27 cellular contexts compared by ENCODE assay signal in genomic region chr15:56879502-56879901, GRCh38.
"Had no signal": no experiment of that assay in that cellular context is flagged by ENCODE, and none has a peak within 500 bp of the region (broad histone marks: within the 10 kb centered on the region; RNA-seq: fewer than 3 reads in every experiment).

No MANE protein-coding gene starts in this region.

- H3K36me3 ChIP-seq: left lung, lower lobe of right lung, neural progenitor cell, ovary, prostate gland, sigmoid colon, spleen, suprapubic skin, thoracic aorta, tibial artery, upper lobe of right lung had no signal

- H3K4me3 Mint-ChIP-seq: naive B cell; natural killer cell; nephron progenitor cell; neural progenitor cell; stimulated activated effector memory CD8-positive, alpha-beta T cell treated with anti-CD3 and anti-CD28 coated beads, Interleukin-12 subunit alpha, Interleukin-12 subunit beta, amount 100 ng/mL, for 72 hours; stimulated activated naive CD8-positive, alpha-beta T cell treated with anti-CD3 and anti-CD28 coated beads, Interleukin-15, Interleukin-2, amounts not matched to agents 100 ng/mL and 50 ng/mL, for 24 hours had no signal

- ATAC-seq: left cardiac atrium; left lung; lower lobe of right lung; natural killer cell; right cardiac atrium; stimulated activated effector memory CD8-positive, alpha-beta T cell treated with anti-CD3 and anti-CD28 coated beads, Interleukin-12 subunit alpha, Interleukin-12 subunit beta, amount 100 ng/mL, for 72 hours; upper lobe of right lung had no signal

- H3K27ac Mint-ChIP-seq: natural killer cell; nephron progenitor cell; neural progenitor cell; stimulated activated effector memory CD8-positive, alpha-beta T cell treated with anti-CD3 and anti-CD28 coated beads, Interleukin-12 subunit alpha, Interleukin-12 subunit beta, amount 100 ng/mL, for 72 hours; stimulated activated naive CD8-positive, alpha-beta T cell treated with anti-CD3 and anti-CD28 coated beads, Interleukin-15, Interleukin-2, amounts not matched to agents 100 ng/mL and 50 ng/mL, for 24 hours had no signal

- H3K36me3 Mint-ChIP-seq: naive B cell; natural killer cell; neural progenitor cell; stimulated activated effector memory CD8-positive, alpha-beta T cell treated with anti-CD3 and anti-CD28 coated beads, Interleukin-12 subunit alpha, Interleukin-12 subunit beta, amount 100 ng/mL, for 72 hours had no signal

- H3K27me3 Mint-ChIP-seq: naive B cell; stimulated activated naive CD8-positive, alpha-beta T cell treated with anti-CD3 and anti-CD28 coated beads, Interleukin-15, Interleukin-2, amounts not matched to agents 100 ng/mL and 50 ng/mL, for 24 hours had no signal

- H3K27me3 ChIP-seq: left lung, neural progenitor cell, ovary, sigmoid colon, spleen, suprapubic skin, tibial artery, upper lobe of right lung had no signal

- H3K4me1 ChIP-seq: lower lobe of right lung, neural progenitor cell, prostate gland, sigmoid colon, suprapubic skin, tibial artery, upper lobe of right lung had no signal

- H3K4me3 ChIP-seq: left lung, lower lobe of right lung, neural progenitor cell, ovary, prostate gland, sigmoid colon, spleen, suprapubic skin, thoracic aorta, tibial artery, upper lobe of right lung had no signal

- H3K9me3 Mint-ChIP-seq: natural killer cell; nephron progenitor cell; neural progenitor cell; stimulated activated effector memory CD8-positive, alpha-beta T cell treated with anti-CD3 and anti-CD28 coated beads, Interleukin-12 subunit alpha, Interleukin-12 subunit beta, amount 100 ng/mL, for 72 hours; stimulated activated naive CD8-positive, alpha-beta T cell treated with anti-CD3 and anti-CD28 coated beads, Interleukin-15, Interleukin-2, amounts not matched to agents 100 ng/mL and 50 ng/mL, for 24 hours had no signal

- H3K4me1 Mint-ChIP-seq: natural killer cell; nephron progenitor cell; neural progenitor cell; stimulated activated effector memory CD8-positive, alpha-beta T cell treated with anti-CD3 and anti-CD28 coated beads, Interleukin-12 subunit alpha, Interleukin-12 subunit beta, amount 100 ng/mL, for 72 hours had no signal

- DNase-seq: hippocampal formation; kidney glomerular epithelial cell; left cardiac atrium; left lung; lower lobe of right lung; mammary epithelial cell; mesenchymal stem cell; naive B cell; natural killer cell; nephron progenitor cell; ovary; retina; right cardiac atrium; sigmoid colon; small intestine; spleen; stimulated activated CD4-positive, alpha-beta T cell treated with anti-CD3 and anti-CD28 coated beads, Interleukin-4, amount 100 ng/mL, for 24 hours; stimulated activated naive CD4-positive, alpha-beta T cell; tibial artery; trophoblast cell; upper lobe of right lung had no signal

- H3K27ac ChIP-seq: left lung, lower lobe of right lung, neural progenitor cell, ovary, prostate gland, sigmoid colon, spleen, suprapubic skin, thoracic aorta, tibial artery, upper lobe of right lung had no signal

- H3K9me3 ChIP-seq: left lung, lower lobe of right lung, ovary, prostate gland, sigmoid colon, spleen, suprapubic skin, thoracic aorta, tibial artery, upper lobe of right lung had no signal
